Comparison of ENCODE assay signal across 22 cellular contexts in the genomic region with DNA sequence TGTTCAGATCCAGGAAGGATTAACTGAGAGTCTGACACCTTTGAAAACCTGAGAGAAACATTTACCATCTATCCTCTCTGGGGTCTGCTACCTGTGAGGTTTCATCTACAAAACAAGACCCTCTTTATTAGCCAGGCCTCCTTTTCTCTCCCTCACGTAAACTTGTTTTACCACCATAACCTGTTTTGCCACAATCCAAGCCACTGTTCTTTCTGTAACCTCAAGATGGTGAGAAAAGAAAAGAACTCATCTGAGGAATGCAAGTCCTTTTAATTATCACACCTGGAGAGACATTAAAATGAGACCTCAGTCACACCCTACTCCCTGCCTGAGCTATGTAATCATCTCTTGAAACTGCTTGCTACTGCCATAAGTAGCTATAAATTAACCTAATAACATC.
DNase-seq lines count a peak whose midpoint lies in the region; ATAC-seq, FAIRE-seq and TF ChIP-seq lines count a peak whose summit lies in the region.
"Had no signal": no experiment of that assay in that cellular context is flagged by ENCODE, and none has a peak within 500 bp of the region (broad histone marks: within the 10 kb centered on the region; RNA-seq: fewer than 3 reads in every experiment).

No MANE protein-coding gene starts in this region.

- H3K4me1 Mint-ChIP-seq in astrocyte (ENCODE audit: low read depth, unreplicated experiment), result peaks cover 21% of the 10 kb centered on the region
- H3K4me1 Mint-ChIP-seq in CD8-positive, alpha-beta memory T cell, result no peaks in the 10 kb centered on the region
- H3K4me1 Mint-ChIP-seq: activated CD4-positive, alpha-beta memory T cell treated with anti-CD3 and anti-CD28 coated beads, Interleukin-2, amount 10 ng/mL, durations not matched to agents 7 days and 5 days; stimulated activated effector memory CD8-positive, alpha-beta T cell treated with anti-CD3 and anti-CD28 coated beads, Interleukin-12 subunit alpha, Interleukin-12 subunit beta, amount 100 ng/mL, for 72 hours had no signal

- WGBS in smooth muscle cell (ENCODE audit: low lambda C conversion rate), result 64% methylated on average over 1 of the region's 1 CpG

- H2AFZ ChIP-seq in astrocyte (ENCODE audit: low read depth, low read length) (no peak overlapping the region), keratinocyte (ENCODE audit: control insufficient read depth, low read length) (no peak overlapping the region), smooth muscle cell (ENCODE audit: low read depth) (peak overlapping the region; percentile 12)

- H3K9me3 Mint-ChIP-seq in astrocyte (ENCODE audit: unreplicated experiment), result peaks cover 11% of the 10 kb centered on the region
- H3K9me3 Mint-ChIP-seq in CD8-positive, alpha-beta memory T cell, result peaks cover 0 to 2% (median 0%) of the 10 kb centered on the region in 5 donors
- H3K9me3 Mint-ChIP-seq: stimulated activated effector memory CD8-positive, alpha-beta T cell treated with anti-CD3 and anti-CD28 coated beads, Interleukin-12 subunit alpha, Interleukin-12 subunit beta, amount 100 ng/mL, for 72 hours had no signal

- H3K79me2 ChIP-seq in astrocyte (ENCODE audit: insufficient read depth, low read length), result no peaks in the 10 kb centered on the region
- H3K79me2 ChIP-seq in keratinocyte (ENCODE audit: control insufficient read depth, insufficient read depth, low read length), result no peaks in the 10 kb centered on the region
- H3K79me2 ChIP-seq in smooth muscle cell (ENCODE audit: low read depth), result no peaks in the 10 kb centered on the region

- no peak for ATAC-seq in HG03039 (IDR thresholded peaks at IDR 0.05; ENCODE audit: unreplicated experiment)
- ATAC-seq: left colon; mucosa of descending colon; right cardiac atrium; stimulated activated effector memory CD8-positive, alpha-beta T cell treated with anti-CD3 and anti-CD28 coated beads, Interleukin-12 subunit alpha, Interleukin-12 subunit beta, amount 100 ng/mL, for 72 hours had no signal

- dilution Hi-C loops in keratinocyte (cut with MboI; ENCODE audit: extremely low pct_ligation_motif_present, low sequenced_read_pairs), result no loop called here

- H3F3A ChIP-seq in smooth muscle cell (ENCODE audit: low read depth), result peaks cover 7% of the 10 kb centered on the region

- FAIRE-seq in astrocyte (lab: Jason Lieb, UNC) (no peak), keratinocyte (lab: Jason Lieb, UNC) (peak; percentile 90), urothelium cell line (lab: Jason Lieb, UNC) (no peak)

- no peak overlapping the region for H3K4me2 ChIP-seq in astrocyte (ENCODE audit: low read length)
- H3K4me2 ChIP-seq in keratinocyte (ENCODE audit: control insufficient read depth, extremely low read depth, insufficient read depth, low read depth, low read length), result peak overlapping the region; percentile 41
- peak overlapping the region; percentile 63 for H3K4me2 ChIP-seq in smooth muscle cell

- H3K9ac ChIP-seq in HUES48 (ENCODE audit: low read depth, low read length), result no peak overlapping the region
- H3K9ac ChIP-seq in astrocyte (ENCODE audit: low read length), result no peak overlapping the region
- H3K9ac ChIP-seq in keratinocyte (ENCODE audit: control insufficient read depth, extremely low read depth, insufficient read depth, low read length), result no peak overlapping the region
- no peak overlapping the region for H3K9ac ChIP-seq in smooth muscle cell (ENCODE audit: low read depth)

- H3K27ac Mint-ChIP-seq in astrocyte (ENCODE audit: unreplicated experiment), result peak overlapping the region; percentile 81
- no peak overlapping the region for H3K27ac Mint-ChIP-seq in CD8-positive, alpha-beta memory T cell
- H3K27ac Mint-ChIP-seq: activated CD4-positive, alpha-beta memory T cell treated with anti-CD3 and anti-CD28 coated beads, Interleukin-2, amount 10 ng/mL, durations not matched to agents 7 days and 5 days; stimulated activated effector memory CD8-positive, alpha-beta T cell treated with anti-CD3 and anti-CD28 coated beads, Interleukin-12 subunit alpha, Interleukin-12 subunit beta, amount 100 ng/mL, for 72 hours had no signal

- H3K9me3 ChIP-seq in HUES48 (ENCODE audit: control insufficient read depth, insufficient read depth, low read length) (peaks cover 12% of the 10 kb centered on the region), astrocyte (ENCODE audit: insufficient read depth, low read depth, low read length) (peaks cover 5% of the 10 kb centered on the region), keratinocyte (ENCODE audit: control insufficient read depth, low read depth, low read length) (no peaks in the 10 kb centered on the region), smooth muscle cell (replicated peaks; ENCODE audit: low read depth) (no peaks in the 10 kb centered on the region)
- no peaks in the 10 kb centered on the region for H3K9me3 ChIP-seq in CD8-positive, alpha-beta memory T cell (ENCODE audit: low read length)
- H3K9me3 ChIP-seq: testis had no signal

- H3K27ac ChIP-seq in HUES48 (ENCODE audit: low read depth, low read length) (peak overlapping the region; percentile 83), astrocyte (ENCODE audit: low read depth, low read length) (no peak overlapping the region), keratinocyte (ENCODE audit: control insufficient read depth, insufficient read depth, low read length) (peak overlapping the region; percentile 30), smooth muscle cell (ENCODE audit: low read depth) (peak overlapping the region; percentile 54)
- H3K27ac ChIP-seq in CD8-positive, alpha-beta memory T cell (ENCODE audit: low read depth, low read length), result no peak overlapping the region
- H3K27ac ChIP-seq: testis, WERI-Rb-1 had no signal

- no peaks in the 10 kb centered on the region for H3K36me3 Mint-ChIP-seq in astrocyte (ENCODE audit: low read depth, unreplicated experiment)
- peaks cover 0 to 1% (median 0%) of the 10 kb centered on the region in 3 donors for H3K36me3 Mint-ChIP-seq in CD8-positive, alpha-beta memory T cell
- H3K36me3 Mint-ChIP-seq: stimulated activated effector memory CD8-positive, alpha-beta T cell treated with anti-CD3 and anti-CD28 coated beads, Interleukin-12 subunit alpha, Interleukin-12 subunit beta, amount 100 ng/mL, for 72 hours had no signal

- no peaks in the 10 kb centered on the region for H3K27me3 Mint-ChIP-seq in astrocyte (ENCODE audit: low read depth, unreplicated experiment)
- peaks cover 13 to 22% of the 10 kb centered on the region in 2 donors for H3K27me3 Mint-ChIP-seq in CD8-positive, alpha-beta memory T cell
- H3K27me3 Mint-ChIP-seq: activated CD4-positive, alpha-beta memory T cell treated with anti-CD3 and anti-CD28 coated beads, Interleukin-2, amount 10 ng/mL, durations not matched to agents 7 days and 5 days had no signal

- no peaks in the 10 kb centered on the region for H3K9me1 ChIP-seq in keratinocyte (ENCODE audit: control insufficient read depth, extremely low read depth, insufficient read depth, low read length)

- POLR2A ChIA-PET in CD8-positive, alpha-beta memory T cell (lab: Charles Lee), result no interaction called here

- no peak overlapping the region for H3K4me3 ChIP-seq in HUES48 (ENCODE audit: low read depth, low read length)
- no peak overlapping the region for H3K4me3 ChIP-seq in astrocyte (ENCODE audit: insufficient read depth, low read depth, low read length)
- no peak overlapping the region for H3K4me3 ChIP-seq in keratinocyte (ENCODE audit: control insufficient read depth in 2 of 3, extremely low read depth in 1 of 3, insufficient read depth in 2 of 3, low read depth in 1 of 3, low read length in 3 of 3)
- no peak overlapping the region for H3K4me3 ChIP-seq in smooth muscle cell
- H3K4me3 ChIP-seq in CD8-positive, alpha-beta memory T cell (ENCODE audit: low read length), result no peak overlapping the region
- H3K4me3 ChIP-seq: mucosa of descending colon, testis had no signal

- H3K4me1 ChIP-seq in HUES48 (ENCODE audit: control insufficient read depth, insufficient read depth, low read length), result peaks cover 37% of the 10 kb centered on the region
- H3K4me1 ChIP-seq in astrocyte (ENCODE audit: insufficient read depth, low read length), result peaks cover 6% of the 10 kb centered on the region
- peaks cover 19% of the 10 kb centered on the region for H3K4me1 ChIP-seq in keratinocyte (ENCODE audit: control insufficient read depth, extremely low read depth, insufficient read depth, low read length)
- H3K4me1 ChIP-seq in smooth muscle cell (ENCODE audit: low read depth), result peaks cover 23% of the 10 kb centered on the region
- H3K4me1 ChIP-seq in CD8-positive, alpha-beta memory T cell (ENCODE audit: insufficient read depth, low read length), result no peaks in the 10 kb centered on the region
- H3K4me1 ChIP-seq: testis had no signal

- H3K27me3 ChIP-seq in HUES48 (ENCODE audit: control insufficient read depth, insufficient read depth, low read length) (no peaks in the 10 kb centered on the region), astrocyte (ENCODE audit: insufficient read depth, low read length) (no peaks in the 10 kb centered on the region), keratinocyte (ENCODE audit: control insufficient read depth, extremely low read depth, insufficient read depth, low read length) (no peaks in the 10 kb centered on the region), smooth muscle cell (ENCODE audit: low read depth) (no peaks in the 10 kb centered on the region)
- H3K27me3 ChIP-seq in CD8-positive, alpha-beta memory T cell (ENCODE audit: insufficient read depth, low read length, poor library complexity, severe bottlenecking), result no peaks in the 10 kb centered on the region
- H3K27me3 ChIP-seq: testis had no signal

- DNase-seq in astrocyte (ENCODE audit: low read depth) (no peak), keratinocyte (ENCODE audit: low read depth, low spot score) (no peak), smooth muscle cell (lab: John Stamatoyannopoulos, UW; ENCODE audit: unreplicated experiment) (no peak), glomerular visceral epithelial cell (ENCODE audit: extremely low spot score) (no peak), urothelium cell line (ENCODE audit: low spot score) (no peak)
- no peak for DNase-seq in CD8-positive, alpha-beta memory T cell
- DNase-seq: activated CD4-positive, alpha-beta memory T cell treated with anti-CD3 and anti-CD28 coated beads, Interleukin-2, amount 10 ng/mL, durations not matched to agents 7 days and 5 days; activated naive CD4-positive, alpha-beta T cell treated with anti-CD3 and anti-CD28 coated beads, Interleukin-2, amount 50 U/mL, for 16 hours; activated T-cell treated with anti-CD3 and anti-CD28 coated beads, Interleukin-2, amount 50 U/mL, for 48 hours; aorta; COR-L47; Kasumi-1; left colon; mucosa of descending colon; NCI-H748 treated with DMSO at 0.1 percent for 48 hours; right cardiac atrium; T-helper 2 cell; testis; WERI-Rb-1 had no signal

- no peak overlapping the region for H3K4me3 Mint-ChIP-seq in astrocyte (ENCODE audit: unreplicated experiment)
- H3K4me3 Mint-ChIP-seq in CD8-positive, alpha-beta memory T cell, result no peak overlapping the region
- H3K4me3 Mint-ChIP-seq: activated CD4-positive, alpha-beta memory T cell treated with anti-CD3 and anti-CD28 coated beads, Interleukin-2, amount 10 ng/mL, durations not matched to agents 7 days and 5 days; stimulated activated effector memory CD8-positive, alpha-beta T cell treated with anti-CD3 and anti-CD28 coated beads, Interleukin-12 subunit alpha, Interleukin-12 subunit beta, amount 100 ng/mL, for 72 hours had no signal

- CTCF ChIA-PET in CD8-positive, alpha-beta memory T cell (lab: Charles Lee), result interaction anchor here (0.9 kb wide), 1 partner anchor 19 kb away, joined by 3 read pairs; no protein-coding TSS in a partner anchor

- H4K20me1 ChIP-seq in astrocyte (ENCODE audit: insufficient read depth, low read length) (no peaks in the 10 kb centered on the region), keratinocyte (ENCODE audit: control insufficient read depth, extremely low read depth, insufficient read depth, low read length) (no peaks in the 10 kb centered on the region), smooth muscle cell (ENCODE audit: low read depth) (no peaks in the 10 kb centered on the region)

- H3K36me3 ChIP-seq in HUES48 (ENCODE audit: control insufficient read depth, insufficient read depth, low read length) (no peaks in the 10 kb centered on the region), astrocyte (ENCODE audit: insufficient read depth, low read length) (no peaks in the 10 kb centered on the region), keratinocyte (ENCODE audit: control insufficient read depth in 2 of 2, extremely low read depth in 1 of 2, insufficient read depth in 2 of 2, low read length in 2 of 2) (no peaks in the 10 kb centered on the region), smooth muscle cell (ENCODE audit: low read depth) (no peaks in the 10 kb centered on the region)
- H3K36me3 ChIP-seq in CD8-positive, alpha-beta memory T cell (ENCODE audit: insufficient read depth, low read length), result no peaks in the 10 kb centered on the region
- H3K36me3 ChIP-seq: WERI-Rb-1 had no signal

- TF ChIP-seq CTCF in astrocyte (IDR thresholded peaks at IDR 0.05; ENCODE audit: insufficient read depth, low read depth, low read length) (no peak), keratinocyte (optimal IDR thresholded peaks at IDR 0.05 in 1 of 3, IDR thresholded peaks at IDR 0.05 in 1 of 3, conservative IDR thresholded peaks at IDR 0.05 in 1 of 3; ENCODE audit: extremely low read depth in 1 of 3, insufficient read depth in 2 of 3, low read length in 3 of 3) (no peak), smooth muscle cell (IDR thresholded peaks at IDR 0.05; ENCODE audit: borderline replicate concordance, insufficient read depth, poor library complexity, severe bottlenecking) (no peak)

Comparison
In these comparisons a context has a peak if more than half of its experiments do, and no peak if none do; other contexts are left out.
1. H3K27ac ChIP-seq: peak in HUES48 (single experiment), keratinocyte (single experiment) and smooth muscle cell (single experiment); none in astrocyte (single experiment) and CD8-positive, alpha-beta memory T cell (single experiment).